15 cellular contexts compared by ENCODE assay signal in genomic region chr20:45289942-45290676, GRCh38. TPM values are rescaled to one million over a fixed set of nuclear protein-coding genes. Genes with fewer than 3 reads are reported as not detected.
DNase-seq lines count a peak whose midpoint lies in the region; ATAC-seq, FAIRE-seq and TF ChIP-seq lines count a peak whose summit lies in the region.
"Had no signal": no experiment of that assay in that cellular context is flagged by ENCODE, and none has a peak within 500 bp of the region (broad histone marks: within the 10 kb centered on the region; RNA-seq: fewer than 3 reads in every experiment).

No MANE protein-coding gene starts in this region.

- H3K9ac ChIP-seq in HepG2 (ENCODE audit: insufficient read depth, low read depth, low read length) = no peak overlapping the region
- H3K9ac ChIP-seq in PC-3 (ENCODE audit: low read length) = no peak overlapping the region
- H3K9ac ChIP-seq: SK-N-SH had no signal

- no peaks in the 10 kb centered on the region for H3F3A ChIP-seq in PC-3 (ENCODE audit: low read length, unreplicated experiment)

- no TSS peak for BruUV-seq in HepG2 (replicated peaks; lab: Mats Ljungman, UMichigan)
- no TSS peak for BruUV-seq in PC-3 (replicated peaks; lab: Mats Ljungman, UMichigan)

- in situ Hi-C loops in HepG2 (cut with HindIII; ENCODE audit: extremely low pct_ligation_motif_present, low pct_unique_long_range_greater_than_20kb) = loop anchor here (10.0 kb wide), 1 partner anchor 275 kb away; no protein-coding TSS in a partner anchor

- CTCF ChIA-PET in HepG2 (lab: Yijun Ruan, JAX; ENCODE audit: low intra/inter-chr PET ratio, low total read pairs) (interaction anchor here (1.0 to 2.0 kb wide), 5 partner anchors 60 to 379 kb away, joined by 3 to 18 read pairs (median 8); no protein-coding TSS in a partner anchor), PC-3 (lab: Charles Lee) (interaction anchor here (0.6 to 1.9 kb wide), 8 partner anchors 52 to 279 kb away, joined by 3 to 14 read pairs (median 5); no protein-coding TSS in a partner anchor)

- ATAC-seq in HepG2 = peak; percentile 9; the same call in 2 of the 3 replicates
- no peak for ATAC-seq in right lobe of liver
- ATAC-seq in PC-3 = peak; percentile 4; the same call in 1 of the 2 replicates
- no peak for ATAC-seq in GM21717 (IDR thresholded peaks at IDR 0.05; ENCODE audit: unreplicated experiment)
- ATAC-seq in HG02938 (IDR thresholded peaks at IDR 0.05; ENCODE audit: unreplicated experiment) = no peak
- no peak for ATAC-seq in HG03442 (IDR thresholded peaks at IDR 0.05; ENCODE audit: unreplicated experiment)
- no peak for ATAC-seq in GM18502 (IDR thresholded peaks at IDR 0.05; ENCODE audit: poor library complexity, unreplicated experiment)

- POLR2A ChIA-PET in HepG2 (lab: Yijun Ruan, JAX) = interaction anchor here (0.7 to 1.2 kb wide), 2 partner anchors 73 to 145 kb away, joined by 3 to 4 read pairs; partner anchors contain the start of gene SYS1
- POLR2A ChIA-PET in PC-3 (lab: Charles Lee; ENCODE audit: unreplicated experiment) = interaction anchor here (0.5 kb wide), 1 partner anchor 482 kb away, joined by 3 read pairs; no protein-coding TSS in a partner anchor

- no peak for TF ChIP-seq EP300 in HepG2 (IDR thresholded peaks at IDR 0.05; ENCODE audit: low read depth in 2 of 2, low read length in 2 of 2)
- no peak for TF ChIP-seq EP300 in HepG2 (CRISPR knock-in tag; IDR thresholded peaks at IDR 0.05; ENCODE audit: borderline replicate concordance)

- H3K27me3 ChIP-seq in HepG2 (ENCODE audit: control insufficient read depth in 1 of 2, insufficient read depth in 2 of 2, low read length in 2 of 2) (peaks cover 4 to 64% of the 10 kb centered on the region in 2 experiments; a peak in 4 of 5 replicates), right lobe of liver (peaks cover 0 to 6% of the 10 kb centered on the region in 2 donors), PC-3 (ENCODE audit: low read length) (no peaks in the 10 kb centered on the region)
- H3K27me3 ChIP-seq: Peyer's patch had no signal

- H2AFZ ChIP-seq in HepG2 (ENCODE audit: low read length) = peak overlapping the region; percentile 5
- H2AFZ ChIP-seq in PC-3 (ENCODE audit: low read length) = peak overlapping the region; percentile 72

- H3K9me3 ChIP-seq in HepG2 (ENCODE audit: low read length) = no peaks in the 10 kb centered on the region
- no peaks in the 10 kb centered on the region for H3K9me3 ChIP-seq in right lobe of liver
- no peaks in the 10 kb centered on the region for H3K9me3 ChIP-seq in PC-3 (ENCODE audit: low read length)
- H3K9me3 ChIP-seq: BE2C, Peyer's patch, SK-N-SH had no signal

- H3K9me2 ChIP-seq in PC-3 (replicated peaks; ENCODE audit: low read length) = no peaks in the 10 kb centered on the region
- H3K9me2 ChIP-seq: SK-N-SH had no signal

- 6% methylated on average over 13 of the region's 13 CpGs for WGBS in HepG2 (ENCODE audit: low lambda C conversion rate)
- WGBS in right lobe of liver (ENCODE audit: insufficient coverage, low coverage, low lambda C conversion rate, missing lambda C conversion rate) = 50% methylated on average over 11 of the region's 13 CpGs

- DNase-seq in HepG2 (ENCODE audit: low spot score) = no peak
- DNase-seq in right lobe of liver = no peak
- DNase-seq in PC-3 = no peak
- DNase-seq in islet precursor cell = peak; percentile 33

- H3K79me2 ChIP-seq in HepG2 (ENCODE audit: insufficient read depth, low read length) (no peaks in the 10 kb centered on the region), PC-3 (ENCODE audit: low read length) (no peaks in the 10 kb centered on the region)

- H4K20me1 ChIP-seq in HepG2 (ENCODE audit: insufficient read depth, low read length) = no peaks in the 10 kb centered on the region
- no peaks in the 10 kb centered on the region for H4K20me1 ChIP-seq in PC-3 (ENCODE audit: low read length)

- H3K4me3 ChIP-seq in HepG2 (replicated peaks in 1 of 3; ENCODE audit: insufficient read depth in 1 of 3, low read depth in 2 of 3, low read length in 3 of 3) = no peak overlapping the region
- H3K4me3 ChIP-seq in right lobe of liver = no peak overlapping the region
- H3K4me3 ChIP-seq in PC-3 (ENCODE audit: low read length) = no peak overlapping the region
- H3K4me3 ChIP-seq: Peyer's patch had no signal

- H3K4me2 ChIP-seq in HepG2 (ENCODE audit: low read depth, low read length) (peak overlapping the region; percentile 6; the same call in 1 of the 2 replicates), PC-3 (ENCODE audit: low read length) (peak overlapping the region; percentile 33)
- H3K4me2 ChIP-seq: SK-N-SH had no signal

- TF ChIP-seq CTCF in HepG2 (CRISPR knock-in tag; IDR thresholded peaks at IDR 0.05) (no peak), right lobe of liver (IDR thresholded peaks at IDR 0.05) (no peak), PC-3 (conservative IDR thresholded peaks at IDR 0.05; ENCODE audit: low read depth, low read length) (no peak)

- no peak for TF ChIP-seq RAD21 in HepG2 (CRISPR knock-in tag; IDR thresholded peaks at IDR 0.05)

- peaks cover 16% of the 10 kb centered on the region; the same call in 1 of the 2 replicates for H3K4me1 ChIP-seq in HepG2 (ENCODE audit: insufficient read depth, low read length)
- H3K4me1 ChIP-seq in right lobe of liver = peaks cover 0 to 9% (median 3%) of the 10 kb centered on the region in 4 donors
- H3K4me1 ChIP-seq in PC-3 (ENCODE audit: insufficient read depth, low read length) = peaks cover 6% of the 10 kb centered on the region
- H3K4me1 ChIP-seq: BE2C had no signal

- no peak for TF ChIP-seq POLR2A in HepG2 (IDR thresholded peaks at IDR 0.05; ENCODE audit: insufficient read depth in 1 of 2, low read depth in 2 of 2, low read length in 2 of 2)
- TF ChIP-seq POLR2A in right lobe of liver (IDR thresholded peaks at IDR 0.05) = no peak

- H3K36me3 ChIP-seq in HepG2 (replicated peaks in 1 of 2; ENCODE audit: control insufficient read depth in 1 of 2, insufficient read depth in 2 of 2, low read length in 2 of 2) = no peaks in the 10 kb centered on the region
- H3K36me3 ChIP-seq in right lobe of liver = no peaks in the 10 kb centered on the region
- H3K36me3 ChIP-seq in PC-3 (ENCODE audit: low read depth, low read length) = no peaks in the 10 kb centered on the region
- H3K36me3 ChIP-seq: BE2C, Peyer's patch had no signal

- no peak for FAIRE-seq in HepG2 (lab: Jason Lieb, UNC)

- H3K27ac ChIP-seq in HepG2 (ENCODE audit: extremely low read length, insufficient read depth, low read length) (no peak overlapping the region), right lobe of liver (no peak overlapping the region), PC-3 (ENCODE audit: low read length) (no peak overlapping the region)
- H3K27ac ChIP-seq: Peyer's patch had no signal

- intact Hi-C loops in HepG2 (cut with micrococcal nuclease; ENCODE audit: unreplicated experiment) (loop anchor here (2.0 to 5.0 kb wide), 2 partner anchors 153 to 279 kb away; no protein-coding TSS in a partner anchor), right lobe of liver (cut with DNase I) (loop anchor here in 1 of 2 donors (5.0 kb wide), 1 partner anchor 53 kb away; no protein-coding TSS in a partner anchor), PC-3 (cut with micrococcal nuclease) (loop anchor here (2.0 to 5.0 kb wide), 5 partner anchors 35 to 378 kb away; partner anchors contain the start of genes PABPC1L and SLPI)

RNA-seq across cellular contexts. Expression of gene RBPJL, which starts 16.5 kb away (rescaled TPM):
- total RNA-seq in HepG2 (2016; rRNA removed; fragmentation: Illumina TruSeq; extraction: Trizol) (not detected in 2 replicates), right lobe of liver (not detected), PC-3 (2014; rRNA removed) (not detected in 2 replicates)
- not detected in 2 replicates for total RNA-seq in HepG2 (2016; cell fraction: cytosol; rRNA removed; fragmentation: Illumina TruSeq; extraction: Trizol; ENCODE audit: low read depth)
- not detected in 2 replicates for total RNA-seq in HepG2 (2016; cell fraction: insoluble cytoplasmic fraction; rRNA removed; fragmentation: Illumina TruSeq; extraction: Trizol)
- not detected in 2 replicates for total RNA-seq in HepG2 (2016; cell fraction: membrane; rRNA removed; fragmentation: Illumina TruSeq; extraction: Trizol)
- total RNA-seq in HepG2 (2016; cell fraction: nucleus; rRNA removed; fragmentation: Illumina TruSeq; extraction: Trizol) = not detected in 2 replicates
- polyA plus RNA-seq in HepG2 (2011; rRNA removed) = not detected in 2 replicates
- not detected in 2 replicates for polyA plus RNA-seq in HepG2 (2011; cell fraction: cytosol; rRNA removed)
- polyA plus RNA-seq in HepG2 (2011; cell fraction: nucleus; rRNA removed) = not detected in 2 replicates
- polyA plus RNA-seq in HepG2 (2012) = not detected in 2 replicates
- polyA plus RNA-seq in HepG2 (2016; cell fraction: cytosol; fragmentation: Illumina TruSeq; extraction: Trizol; ENCODE audit: low read depth) = not detected in 2 replicates
- polyA plus RNA-seq in HepG2 (2016; cell fraction: insoluble cytoplasmic fraction; fragmentation: Illumina TruSeq; extraction: Trizol; ENCODE audit: low read depth) = not detected in 2 replicates
- polyA plus RNA-seq in HepG2 (2016; cell fraction: membrane; fragmentation: Illumina TruSeq; extraction: Trizol; ENCODE audit: low read depth) = not detected in 2 replicates
- polyA plus RNA-seq in HepG2 (2016; cell fraction: nucleus; fragmentation: Illumina TruSeq; extraction: Trizol; ENCODE audit: insufficient read depth, low read depth) = not detected in 2 replicates
- not detected in 2 replicates for polyA minus RNA-seq in HepG2 (2011; rRNA and poly(A)+ RNA removed; ENCODE audit: low replicate concordance)
- polyA minus RNA-seq in HepG2 (2011; cell fraction: cytosol; rRNA and poly(A)+ RNA removed) = not detected in 2 replicates
- polyA minus RNA-seq in HepG2 (2011; cell fraction: nucleus; rRNA and poly(A)+ RNA removed) = not detected in 2 replicates
- total RNA-seq: CD4-positive, alpha-beta memory T cell; HFFc6; HT1080; Peyer's patch had no signal
- polyA plus RNA-seq: CD4-positive, alpha-beta memory T cell; SK-N-SH had no signal

RNA-seq across cellular contexts. Expression of gene MATN4, which starts 18.0 kb away (rescaled TPM):
- total RNA-seq in HepG2 (2016; rRNA removed; fragmentation: Illumina TruSeq; extraction: Trizol) (not detected in 2 replicates), right lobe of liver (not detected), PC-3 (2014; rRNA removed) (0.33 TPM in 1 of 2 replicates, not detected in the other)
- total RNA-seq in HepG2 (2016; cell fraction: cytosol; rRNA removed; fragmentation: Illumina TruSeq; extraction: Trizol; ENCODE audit: low read depth) = not detected in 2 replicates
- not detected in 2 replicates for total RNA-seq in HepG2 (2016; cell fraction: insoluble cytoplasmic fraction; rRNA removed; fragmentation: Illumina TruSeq; extraction: Trizol)
- total RNA-seq in HepG2 (2016; cell fraction: membrane; rRNA removed; fragmentation: Illumina TruSeq; extraction: Trizol) = not detected in 2 replicates
- total RNA-seq in HepG2 (2016; cell fraction: nucleus; rRNA removed; fragmentation: Illumina TruSeq; extraction: Trizol) = not detected in 2 replicates
- polyA plus RNA-seq in HepG2 (2011; rRNA removed) = 0.04 TPM in 1 of 2 replicates, not detected in the other
- polyA plus RNA-seq in HepG2 (2011; cell fraction: cytosol; rRNA removed) = not detected in 2 replicates
- 0.11 TPM in 1 of 2 replicates, not detected in the other for polyA plus RNA-seq in HepG2 (2011; cell fraction: nucleus; rRNA removed)
- not detected in 2 replicates for polyA plus RNA-seq in HepG2 (2012)
- not detected in 2 replicates for polyA plus RNA-seq in HepG2 (2016; cell fraction: cytosol; fragmentation: Illumina TruSeq; extraction: Trizol; ENCODE audit: low read depth)
- not detected in 2 replicates for polyA plus RNA-seq in HepG2 (2016; cell fraction: insoluble cytoplasmic fraction; fragmentation: Illumina TruSeq; extraction: Trizol; ENCODE audit: low read depth)
- not detected in 2 replicates for polyA plus RNA-seq in HepG2 (2016; cell fraction: membrane; fragmentation: Illumina TruSeq; extraction: Trizol; ENCODE audit: low read depth)
- not detected in 2 replicates for polyA plus RNA-seq in HepG2 (2016; cell fraction: nucleus; fragmentation: Illumina TruSeq; extraction: Trizol; ENCODE audit: insufficient read depth, low read depth)
- not detected in 2 replicates for polyA minus RNA-seq in HepG2 (2011; rRNA and poly(A)+ RNA removed; ENCODE audit: low replicate concordance)
- not detected in 2 replicates for polyA minus RNA-seq in HepG2 (2011; cell fraction: cytosol; rRNA and poly(A)+ RNA removed)
- not detected in 2 replicates for polyA minus RNA-seq in HepG2 (2011; cell fraction: nucleus; rRNA and poly(A)+ RNA removed)
- total RNA-seq: CD4-positive, alpha-beta memory T cell; HFFc6; HT1080; Peyer's patch had no signal
- polyA plus RNA-seq: CD4-positive, alpha-beta memory T cell had no signal

RNA-seq across cellular contexts. Expression of gene SLPI, which starts 35.7 kb away (rescaled TPM):
- total RNA-seq in HepG2 (2016; rRNA removed; fragmentation: Illumina TruSeq; extraction: Trizol) = not detected in 2 replicates
- total RNA-seq in HepG2 (2016; cell fraction: cytosol; rRNA removed; fragmentation: Illumina TruSeq; extraction: Trizol; ENCODE audit: low read depth) = not detected in 2 replicates
- total RNA-seq in HepG2 (2016; cell fraction: insoluble cytoplasmic fraction; rRNA removed; fragmentation: Illumina TruSeq; extraction: Trizol) = not detected in 2 replicates
- not detected in 2 replicates for total RNA-seq in HepG2 (2016; cell fraction: membrane; rRNA removed; fragmentation: Illumina TruSeq; extraction: Trizol)
- total RNA-seq in HepG2 (2016; cell fraction: nucleus; rRNA removed; fragmentation: Illumina TruSeq; extraction: Trizol) = not detected in 2 replicates
- polyA plus RNA-seq in HepG2 (2011; rRNA removed) = 0.13 TPM in 1 of 2 replicates, not detected in the other
- polyA plus RNA-seq in HepG2 (2011; cell fraction: cytosol; rRNA removed) = 0.28 TPM in 1 of 2 replicates, not detected in the other
- polyA plus RNA-seq in HepG2 (2011; cell fraction: nucleus; rRNA removed) = not detected in 2 replicates
- not detected in 2 replicates for polyA plus RNA-seq in HepG2 (2012)
- not detected in 2 replicates for polyA plus RNA-seq in HepG2 (2016; cell fraction: cytosol; fragmentation: Illumina TruSeq; extraction: Trizol; ENCODE audit: low read depth)
- not detected in 2 replicates for polyA plus RNA-seq in HepG2 (2016; cell fraction: insoluble cytoplasmic fraction; fragmentation: Illumina TruSeq; extraction: Trizol; ENCODE audit: low read depth)
- polyA plus RNA-seq in HepG2 (2016; cell fraction: membrane; fragmentation: Illumina TruSeq; extraction: Trizol; ENCODE audit: low read depth) = not detected in 2 replicates
- polyA plus RNA-seq in HepG2 (2016; cell fraction: nucleus; fragmentation: Illumina TruSeq; extraction: Trizol; ENCODE audit: insufficient read depth, low read depth) = not detected in 2 replicates
- polyA minus RNA-seq in HepG2 (2011; rRNA and poly(A)+ RNA removed; ENCODE audit: low replicate concordance) = 116 TPM in 1 of 2 replicates, not detected in the other
- 10.7 and 13.4 TPM in 2 replicates for polyA minus RNA-seq in HepG2 (2011; cell fraction: cytosol; rRNA and poly(A)+ RNA removed)
- polyA minus RNA-seq in HepG2 (2011; cell fraction: nucleus; rRNA and poly(A)+ RNA removed) = 2.5 and 8.4 TPM in 2 replicates
- total RNA-seq in right lobe of liver = 100 to 1,000 TPM in 5 of 6 experiments, 10 to 100 TPM in 1; 51.9 to 197 (median 169) TPM
- 186 and 207 TPM in 2 replicates for total RNA-seq in PC-3 (2014; rRNA removed)
- total RNA-seq: CD4-positive, alpha-beta memory T cell; H1; HT1080 had no signal
- polyA plus RNA-seq: CD4-positive, alpha-beta memory T cell; H1; SK-N-SH had no signal

RNA-seq across cellular contexts. Expression of gene SDC4, which starts 58.1 kb away (rescaled TPM):
- total RNA-seq in HepG2 (2016; rRNA removed; fragmentation: Illumina TruSeq; extraction: Trizol) (36.0 and 65.1 TPM in 2 replicates), right lobe of liver (100 to 1,000 TPM in 4 of 6 experiments, 10 to 100 TPM in 2; 84.3 to 373 (median 116) TPM), PC-3 (2014; rRNA removed) (134 and 167 TPM in 2 replicates)
- total RNA-seq in HepG2 (2016; cell fraction: cytosol; rRNA removed; fragmentation: Illumina TruSeq; extraction: Trizol; ENCODE audit: low read depth) = 6.2 and 6.3 TPM in 2 replicates
- 34.4 and 64.3 TPM in 2 replicates for total RNA-seq in HepG2 (2016; cell fraction: insoluble cytoplasmic fraction; rRNA removed; fragmentation: Illumina TruSeq; extraction: Trizol)
- 21.2 and 23.6 TPM in 2 replicates for total RNA-seq in HepG2 (2016; cell fraction: membrane; rRNA removed; fragmentation: Illumina TruSeq; extraction: Trizol)
- 61.5 and 66.3 TPM in 2 replicates for total RNA-seq in HepG2 (2016; cell fraction: nucleus; rRNA removed; fragmentation: Illumina TruSeq; extraction: Trizol)
- 49.0 and 67.2 TPM in 2 replicates for polyA plus RNA-seq in HepG2 (2011; rRNA removed)
- 51.5 and 81.1 TPM in 2 replicates for polyA plus RNA-seq in HepG2 (2011; cell fraction: cytosol; rRNA removed)
- 16.0 and 26.7 TPM in 2 replicates for polyA plus RNA-seq in HepG2 (2011; cell fraction: nucleus; rRNA removed)
- polyA plus RNA-seq in HepG2 (2012) = 44.1 and 51.7 TPM in 2 replicates
- 5.0 TPM in 2 replicates for polyA plus RNA-seq in HepG2 (2016; cell fraction: cytosol; fragmentation: Illumina TruSeq; extraction: Trizol; ENCODE audit: low read depth)
- 33.1 and 34.5 TPM in 2 replicates for polyA plus RNA-seq in HepG2 (2016; cell fraction: insoluble cytoplasmic fraction; fragmentation: Illumina TruSeq; extraction: Trizol; ENCODE audit: low read depth)
- polyA plus RNA-seq in HepG2 (2016; cell fraction: membrane; fragmentation: Illumina TruSeq; extraction: Trizol; ENCODE audit: low read depth) = 13.3 and 15.5 TPM in 2 replicates
- polyA plus RNA-seq in HepG2 (2016; cell fraction: nucleus; fragmentation: Illumina TruSeq; extraction: Trizol; ENCODE audit: insufficient read depth, low read depth) = 86.0 and 86.3 TPM in 2 replicates
- polyA minus RNA-seq in HepG2 (2011; rRNA and poly(A)+ RNA removed; ENCODE audit: low replicate concordance) = 33.3 and 94.7 TPM in 2 replicates
- 68.1 and 88.6 TPM in 2 replicates for polyA minus RNA-seq in HepG2 (2011; cell fraction: cytosol; rRNA and poly(A)+ RNA removed)
- 15.1 and 31.3 TPM in 2 replicates for polyA minus RNA-seq in HepG2 (2011; cell fraction: nucleus; rRNA and poly(A)+ RNA removed)

Comparison
In these comparisons a context has a peak if more than half of its experiments do, and no peak if none do; other contexts are left out.
1. ATAC-seq: peak in HepG2 (single experiment) and PC-3 (single experiment); none in right lobe of liver (0 of 4), GM21717 (single experiment), HG02938 (single experiment), HG03442 (single experiment) and GM18502 (single experiment).
2. RNA of gene SLPI, which starts 35.7 kb away (total RNA-seq): 186 to 207 TPM in PC-3 and 51.9 to 197 TPM in right lobe of liver; not detected in HepG2; every median in the first group is over 10 times any median in the second.